In the genomic region with DNA sequence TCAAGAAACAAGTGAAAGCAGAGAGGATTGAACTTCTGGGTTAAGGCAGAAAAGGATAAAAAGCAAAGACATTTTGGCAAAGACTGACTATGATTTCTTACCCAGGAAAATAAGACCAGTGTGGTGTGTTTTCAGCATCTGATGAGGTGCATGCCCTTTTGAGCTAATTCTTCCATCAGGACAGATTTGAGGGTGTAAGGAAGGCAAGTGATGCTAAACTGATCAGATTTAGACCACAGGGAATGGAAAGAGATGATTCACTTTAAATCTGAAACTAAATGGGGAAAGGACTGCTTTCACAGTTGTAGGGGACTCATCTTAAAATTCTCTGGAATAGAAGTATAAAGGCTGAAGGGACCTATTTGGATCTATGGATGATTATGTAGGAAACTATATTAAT, we compare ENCODE assay signal across 26 cellular contexts. TPM values are rescaled to one million over a fixed set of nuclear protein-coding genes. Genes with fewer than 3 reads are reported as not detected.
"Had no signal": no experiment of that assay in that cellular context is flagged by ENCODE, and none has a peak within 500 bp of the region (broad histone marks: within the 10 kb centered on the region; RNA-seq: fewer than 3 reads in every experiment).

No MANE protein-coding gene starts in this region.

- H3K36me3 ChIP-seq: brain microvascular endothelial cell, cardiac muscle cell, SJCRH30 had no signal

- DNase-seq: activated CD4-positive, alpha-beta memory T cell treated with anti-CD3 and anti-CD28 coated beads for 36 hours; activated CD4-positive, alpha-beta T cell treated with anti-CD3 and anti-CD28 coated beads, Interleukin-2, amount 10 ng/mL, durations not matched to agents 24 days and 14 days; activated CD4-positive, CD25-positive, alpha-beta regulatory T cell treated with anti-CD3 and anti-CD28 coated beads, Interleukin-2, amount 50 U/mL, for 72 hours; activated CD8-positive, alpha-beta memory T cell treated with anti-CD3 and anti-CD28 coated beads, Interleukin-2, amount 50 U/mL, for 4 hours; activated gamma-delta T cell treated with Interleukin-2 at 50 U/mL for 16 hours; activated naive CD4-positive, alpha-beta T cell treated with anti-CD3 and anti-CD28 coated beads, Interleukin-2, amount 50 U/mL, for 16 hours; activated T-cell treated with anti-CD3 and anti-CD28 coated beads, Interleukin-2, amount 50 U/mL, for 1 hour; brain microvascular endothelial cell; MM.1S; NCI-H1105; NCI-H1436; NCI-H187; NCI-H2081; NCI-H510A treated with DMSO at 0.1 percent for 48 hours; NK-92 treated with Interleukin-12 subunit alpha and Interleukin-12 subunit beta, amount 100 ng/mL, for 24 hours; OCI-M1; Right ventricle myocardium superior; SJCRH30; SK-N-SH; T-helper 1 cell had no signal

- H3K9ac ChIP-seq: SK-N-SH had no signal

- H3K9me3 ChIP-seq: SJCRH30, SK-N-SH had no signal

- H3K4me2 ChIP-seq: SK-N-SH had no signal

- ATAC-seq: Panc1, WTC11 had no signal

- H3K36me3 Mint-ChIP-seq: activated CD4-positive, alpha-beta memory T cell treated with anti-CD3 and anti-CD28 coated beads for 36 hours; WTC11 had no signal

- H3K9me3 Mint-ChIP-seq: activated CD4-positive, alpha-beta memory T cell treated with anti-CD3 and anti-CD28 coated beads for 36 hours; activated CD4-positive, alpha-beta T cell treated with anti-CD3 and anti-CD28 coated beads, Interleukin-2, amount 10 ng/mL, durations not matched to agents 24 days and 14 days; activated T-helper 2 cell treated with anti-CD3 and anti-CD28 coated beads, Interferon-gamma antibody, Interleukin-2, Interleukin-4, amounts not matched to agents 10 μg/mL and 5 μg/mL and 100 μg/mL, durations not matched to agents 14 hours and 24 hours and 36 hours; T-helper 2 cell treated with Interferon-gamma antibody and Interleukin-4, amounts not matched to agents 5 μg/mL and 100 μg/mL, for 36 hours; WTC11 had no signal

- H3K4me1 ChIP-seq: SJCRH30 had no signal

- H3K27me3 ChIP-seq: brain microvascular endothelial cell, SJCRH30 had no signal

- H3K4me3 Mint-ChIP-seq: activated CD4-positive, alpha-beta memory T cell treated with anti-CD3 and anti-CD28 coated beads for 36 hours; activated CD4-positive, alpha-beta T cell treated with anti-CD3 and anti-CD28 coated beads, Interleukin-2, amount 10 ng/mL, durations not matched to agents 24 days and 14 days; T-helper 2 cell treated with Interferon-gamma antibody and Interleukin-4, amounts not matched to agents 5 μg/mL and 100 μg/mL, for 36 hours; WTC11 had no signal

- H3K27ac Mint-ChIP-seq: activated CD4-positive, alpha-beta memory T cell treated with anti-CD3 and anti-CD28 coated beads for 36 hours; activated CD4-positive, alpha-beta T cell treated with anti-CD3 and anti-CD28 coated beads, Interleukin-2, amount 10 ng/mL, durations not matched to agents 24 days and 14 days; activated T-helper 2 cell treated with anti-CD3 and anti-CD28 coated beads, Interferon-gamma antibody, Interleukin-2, Interleukin-4, amounts not matched to agents 10 μg/mL and 5 μg/mL and 100 μg/mL, durations not matched to agents 14 hours and 24 hours and 36 hours; T-helper 2 cell treated with Interferon-gamma antibody and Interleukin-4, amounts not matched to agents 5 μg/mL and 100 μg/mL, for 36 hours; WTC11 had no signal

- H3K27ac ChIP-seq: brain microvascular endothelial cell, cardiac muscle cell, RWPE1, SJCRH30 had no signal

- H3K4me3 ChIP-seq: cardiac muscle cell, SJCRH30 had no signal

RNA-seq across cellular contexts. Expression of gene CPLX4, which starts 59.5 kb away (rescaled TPM):
- total RNA-seq: activated CD4-positive, alpha-beta memory T cell treated with anti-CD3 and anti-CD28 coated beads for 36 hours; activated CD4-positive, alpha-beta T cell treated with anti-CD3 and anti-CD28 coated beads, Interleukin-2, amount 10 ng/mL, durations not matched to agents 24 days and 14 days; activated T-helper 2 cell treated with anti-CD3 and anti-CD28 coated beads, Interferon-gamma antibody, Interleukin-2, Interleukin-4, amounts not matched to agents 10 μg/mL and 5 μg/mL and 100 μg/mL, durations not matched to agents 14 hours and 24 hours and 36 hours; cardiac muscle cell; Right ventricle myocardium superior; SJCRH30; WTC11 had no signal
- polyA plus RNA-seq: cardiac muscle cell, SK-N-SH had no signal
